In the genomic region with DNA sequence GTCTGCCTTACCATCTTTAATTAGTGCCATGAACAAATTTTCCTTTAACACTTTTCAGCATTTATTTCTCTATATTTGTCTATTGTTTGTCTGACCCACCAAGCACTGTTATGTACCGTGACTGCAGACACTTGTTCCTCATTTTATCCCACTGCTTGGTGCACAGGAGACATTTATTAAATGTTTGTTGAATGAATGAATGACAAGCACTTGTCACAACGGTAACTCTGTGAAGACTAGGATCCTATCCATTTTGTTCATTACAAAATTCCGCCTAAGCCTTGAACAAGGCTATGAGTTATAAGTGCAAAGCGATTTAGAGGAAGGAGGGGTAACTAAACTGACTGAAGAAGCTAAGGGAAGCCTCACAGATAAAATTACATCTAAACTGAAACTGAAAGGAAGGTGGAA, we compare ENCODE assay signal across 8 cellular contexts. TPM values are rescaled to one million over a fixed set of nuclear protein-coding genes. Genes with fewer than 3 reads are reported as not detected.
DNase-seq lines count a peak whose midpoint lies in the region; ATAC-seq and TF ChIP-seq lines count a peak whose summit lies in the region.

No MANE protein-coding gene starts in this region.

- CTCF ChIA-PET in T-cell (lab: Charles Lee): interaction anchor here in 1 of 2 donors (1.2 to 1.9 kb wide), 3 partner anchors 49 to 426 kb away, joined by 3 to 13 read pairs (median 4); a partner anchor contains a TSS

- H3K4me3 Mint-ChIP-seq in T-cell: peak overlapping the region; percentile 84 to 96 (median 92)

- H3K9me3 Mint-ChIP-seq in T-cell: no peaks in the 10 kb centered on the region

- POLR2A ChIA-PET in T-cell (lab: Charles Lee): interaction anchor here (0.6 to 1.1 kb wide), 2 partner anchors 26 to 485 kb away, joined by 3 to 4 read pairs; no protein-coding TSS in a partner anchor

- no peaks in the 10 kb centered on the region for H3K27me3 Mint-ChIP-seq in T-cell

- peak overlapping the region; percentile 72 for H3K4me3 ChIP-seq in GM12865 (ENCODE audit: low read depth, low read length)
- H3K4me3 ChIP-seq in fibroblast of the aortic adventitia (ENCODE audit: low read depth, low read length): peak overlapping the region; percentile 63
- peak overlapping the region; percentile 89 for H3K4me3 ChIP-seq in skeletal muscle cell (ENCODE audit: low read depth, low read length)

- DNase-seq in GM12865 (ENCODE audit: low read depth): no peak
- DNase-seq in T-cell: no peak
- no peak for DNase-seq in fibroblast of the aortic adventitia (ENCODE audit: low read depth)
- no peak for DNase-seq in skeletal muscle cell (ENCODE audit: low read depth)
- DNase-seq in NCI-H345 (lab: John Stamatoyannopoulos, UW): no peak
- DNase-seq in stimulated activated CD4-positive, alpha-beta T cell treated with anti-CD3 and anti-CD28 coated beads, Interleukin-4, amount 100 ng/mL, for 1 hour: no peak

- peak overlapping the region; percentile 85 to 93 for H3K27ac Mint-ChIP-seq in T-cell

- H3K4me1 Mint-ChIP-seq in T-cell: peaks cover 53 to 65% (median 53%) of the 10 kb centered on the region in 3 donors

- ATAC-seq in T-cell (replicated peaks in 1 of 4) (no peak), HG03108 (IDR thresholded peaks at IDR 0.05; ENCODE audit: unreplicated experiment) (no peak), HG03039 (IDR thresholded peaks at IDR 0.05; ENCODE audit: unreplicated experiment) (no peak)

- peaks cover 11% of the 10 kb centered on the region for H3K36me3 Mint-ChIP-seq in T-cell

- TF ChIP-seq CTCF in GM12865 (IDR thresholded peaks at IDR 0.05; ENCODE audit: insufficient read depth, low read depth, low read length, missing control alignments) (no peak), fibroblast of the aortic adventitia (IDR thresholded peaks at IDR 0.05; ENCODE audit: insufficient read depth, low read length) (no peak)

RNA-seq across cellular contexts. Expression of a gene that starts 0.4 kb away (rescaled TPM):
- 10 to 100 TPM; 70.6 to 87.2 (median 73.3) TPM for total RNA-seq in T-cell
- total RNA-seq in fibroblast of the aortic adventitia (ENCODE audit: low replicate concordance): 29.0 and 50.3 TPM in 2 replicates

RNA-seq across cellular contexts. Expression of a gene that starts 36.4 kb away (rescaled TPM):
- total RNA-seq in T-cell: not detected
- 0.09 TPM in 1 of 2 replicates, not detected in the other for total RNA-seq in fibroblast of the aortic adventitia (ENCODE audit: low replicate concordance)

RNA-seq across cellular contexts. Expression of a gene that starts 49.5 kb away (rescaled TPM):
- total RNA-seq in T-cell: 10 to 100 TPM; 23.0 to 41.6 (median 38.9) TPM
- 48.5 and 59.3 TPM in 2 replicates for total RNA-seq in fibroblast of the aortic adventitia (ENCODE audit: low replicate concordance)
